Comparison of ENCODE assay signal across 9 cellular contexts in genomic region chr4:146520894-146521542, GRCh38. TPM values are rescaled to one million over a fixed set of nuclear protein-coding genes. Genes with fewer than 3 reads are reported as not detected.
DNase-seq lines count a peak whose midpoint lies in the region; ATAC-seq, FAIRE-seq and TF ChIP-seq lines count a peak whose summit lies in the region.
"Had no signal": no experiment of that assay in that cellular context is flagged by ENCODE, and none has a peak within 500 bp of the region (broad histone marks: within the 10 kb centered on the region; RNA-seq: fewer than 3 reads in every experiment).

No MANE protein-coding gene starts in this region.

- peak; percentile 59 for ATAC-seq in GM21367 (IDR thresholded peaks at IDR 0.05; ENCODE audit: unreplicated experiment)
- ATAC-seq in HG03565 (IDR thresholded peaks at IDR 0.05; ENCODE audit: unreplicated experiment), result peak; percentile 39
- ATAC-seq in stimulated activated naive B cell treated with anti-CD40 and anti-IgM and Interleukin-4, amounts not matched to agents 10 μg/mL and 1 μg/mL and 100 μg/mL, for 72 hours (replicated peaks), result peak; percentile 17 to 35
- no peak for ATAC-seq in GM19397 (IDR thresholded peaks at IDR 0.05; ENCODE audit: unreplicated experiment)

- H3K27ac ChIP-seq in brain microvascular endothelial cell, result peak overlapping the region; percentile 84

- H3K9me3 Mint-ChIP-seq in immature natural killer cell, result no peaks in the 10 kb centered on the region
- H3K9me3 Mint-ChIP-seq in stimulated activated naive B cell treated with anti-CD40 and anti-IgM and Interleukin-4, amounts not matched to agents 10 μg/mL and 1 μg/mL and 100 μg/mL, for 72 hours, result no peaks in the 10 kb centered on the region

- H3K27me3 Mint-ChIP-seq in immature natural killer cell (ENCODE audit: low read depth in 3 of 3), result no peaks in the 10 kb centered on the region
- H3K27me3 Mint-ChIP-seq in stimulated activated naive B cell treated with anti-CD40 and anti-IgM and Interleukin-4, amounts not matched to agents 10 μg/mL and 1 μg/mL and 100 μg/mL, for 72 hours, result no peaks in the 10 kb centered on the region

- peak; percentile 56 for DNase-seq in ELR (ENCODE audit: low read depth)
- DNase-seq in RCC 7860 (ENCODE audit: low spot score), result peak; percentile 43
- DNase-seq in brain microvascular endothelial cell, result peak; percentile 57
- peak; percentile 17 to 31 (median 20) for DNase-seq in immature natural killer cell
- no peak for DNase-seq in stimulated activated naive B cell treated with anti-CD40 and anti-IgM and Interleukin-4, amounts not matched to agents 10 μg/mL and 1 μg/mL and 100 μg/mL, for 72 hours

- no peak overlapping the region for H3K4me3 Mint-ChIP-seq in immature natural killer cell
- no peak overlapping the region for H3K4me3 Mint-ChIP-seq in stimulated activated naive B cell treated with anti-CD40 and anti-IgM and Interleukin-4, amounts not matched to agents 10 μg/mL and 1 μg/mL and 100 μg/mL, for 72 hours

- in situ Hi-C loops in brain microvascular endothelial cell (cut with HindIII; ENCODE audit: low pct_ligation_motif_present, low sequenced_read_pairs), result no loop called here

- H3K27me3 ChIP-seq in brain microvascular endothelial cell (replicated peaks), result no peaks in the 10 kb centered on the region

- no peak for TF ChIP-seq CTCF in brain microvascular endothelial cell (IDR thresholded peaks at IDR 0.05; ENCODE audit: low read depth, low read length, missing control alignments)

- no peak for FAIRE-seq in RCC 7860 (lab: Jason Lieb, UNC)
- FAIRE-seq: frontal cortex had no signal

- peaks cover 18 to 31% of the 10 kb centered on the region in 2 donors for H3K4me1 Mint-ChIP-seq in immature natural killer cell
- H3K4me1 Mint-ChIP-seq in stimulated activated naive B cell treated with anti-CD40 and anti-IgM and Interleukin-4, amounts not matched to agents 10 μg/mL and 1 μg/mL and 100 μg/mL, for 72 hours, result peaks cover 8 to 9% of the 10 kb centered on the region in 2 donors

- peaks cover 2% of the 10 kb centered on the region for H3K36me3 ChIP-seq in brain microvascular endothelial cell (replicated peaks)

- H3K27ac Mint-ChIP-seq in immature natural killer cell, result no peak overlapping the region
- H3K27ac Mint-ChIP-seq in stimulated activated naive B cell treated with anti-CD40 and anti-IgM and Interleukin-4, amounts not matched to agents 10 μg/mL and 1 μg/mL and 100 μg/mL, for 72 hours, result no peak overlapping the region

- H3K4me3 ChIP-seq in brain microvascular endothelial cell (ENCODE audit: low read depth, low read length), result peak overlapping the region; percentile 92

- H3K36me3 Mint-ChIP-seq in immature natural killer cell, result peaks cover 3% of the 10 kb centered on the region in 3 donors
- peaks cover 0 to 3% of the 10 kb centered on the region in 2 donors for H3K36me3 Mint-ChIP-seq in stimulated activated naive B cell treated with anti-CD40 and anti-IgM and Interleukin-4, amounts not matched to agents 10 μg/mL and 1 μg/mL and 100 μg/mL, for 72 hours

RNA-seq across cellular contexts. Expression of gene SLC10A7, which starts 0.7 kb away (rescaled TPM):
- 10 to 100 TPM in 1 of 3 donors, 1 to 10 TPM in 2; 8.0 to 13.4 (median 8.8) TPM for polyA plus RNA-seq in immature natural killer cell
